ENCODE assay signal across 8 cellular contexts in the genomic region with DNA sequence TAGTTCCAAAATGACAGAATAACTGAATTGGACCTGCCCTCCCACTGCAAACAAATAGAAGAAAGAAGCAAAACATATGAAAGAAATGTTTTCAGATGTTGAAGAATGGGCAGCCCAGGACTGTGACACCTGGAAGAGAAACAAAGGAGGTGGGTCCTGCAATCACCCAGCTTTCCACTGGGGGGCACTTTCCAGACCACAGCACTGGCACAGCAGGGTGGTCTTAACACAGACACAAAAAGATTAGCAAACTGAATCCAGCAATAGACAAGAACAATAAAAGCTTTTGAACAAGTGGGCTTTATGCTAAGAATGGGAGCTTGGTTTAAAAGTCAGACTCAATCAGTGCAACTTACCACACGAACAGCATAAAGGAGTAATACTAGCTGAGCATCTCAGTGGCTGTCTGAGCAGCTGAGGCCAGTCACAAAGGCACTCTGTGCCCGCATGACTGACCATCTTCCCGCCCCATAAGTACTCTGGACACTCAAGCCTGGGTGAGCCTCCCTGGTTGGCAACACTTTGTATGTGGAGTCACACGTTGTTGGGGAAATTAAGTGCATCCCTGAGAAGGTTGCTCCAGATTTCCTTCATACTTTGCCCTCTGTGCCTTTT. TPM values are rescaled to one million over a fixed set of nuclear protein-coding genes. Genes with fewer than 3 reads are reported as not detected.
DNase-seq lines count a peak whose midpoint lies in the region; ATAC-seq and TF ChIP-seq lines count a peak whose summit lies in the region.

No MANE protein-coding gene starts in this region.

- peak; percentile 12 for DNase-seq in activated CD4-positive, alpha-beta T cell treated with anti-CD3 and anti-CD28 coated beads for 48 hours
- DNase-seq in activated CD4-positive, alpha-beta T cell treated with anti-CD3 and anti-CD28 coated beads, Interleukin-2, amount 10 ng/mL, durations not matched to agents 7 days and 5 days = no peak
- DNase-seq in NCI-H1092 treated with DMSO at 0.1 percent for 48 hours (lab: John Stamatoyannopoulos, UW) = peak; percentile 65
- DNase-seq in cardiac fibroblast (ENCODE audit: low read depth in 2 of 2) = peak; percentile 4 to 6
- DNase-seq in retina = peak; percentile 88
- no peak for DNase-seq in A172 (ENCODE audit: low spot score)

- ATAC-seq in GM18511 (IDR thresholded peaks at IDR 0.05; ENCODE audit: unreplicated experiment) (no peak), HG03457 (IDR thresholded peaks at IDR 0.05; ENCODE audit: unreplicated experiment) (no peak)

- no peak overlapping the region for H3K4me3 ChIP-seq in cardiac fibroblast (replicated peaks in 1 of 2; ENCODE audit: low read depth in 2 of 2, low read length in 2 of 2)

- TF ChIP-seq CTCF in cardiac fibroblast (IDR thresholded peaks at IDR 0.05; ENCODE audit: low read depth, low read length) = peak; percentile 60

- no peak overlapping the region for H3K27ac Mint-ChIP-seq in activated CD4-positive, alpha-beta T cell treated with anti-CD3 and anti-CD28 coated beads, Interleukin-2, amount 10 ng/mL, durations not matched to agents 7 days and 5 days

- no peak overlapping the region for H3K4me3 Mint-ChIP-seq in activated CD4-positive, alpha-beta T cell treated with anti-CD3 and anti-CD28 coated beads, Interleukin-2, amount 10 ng/mL, durations not matched to agents 7 days and 5 days

- H3K9me3 Mint-ChIP-seq in activated CD4-positive, alpha-beta T cell treated with anti-CD3 and anti-CD28 coated beads, Interleukin-2, amount 10 ng/mL, durations not matched to agents 7 days and 5 days = no peaks in the 10 kb centered on the region

- CTCF ChIA-PET in activated CD4-positive, alpha-beta T cell treated with anti-CD3 and anti-CD28 coated beads, Interleukin-2, amount 10 ng/mL, durations not matched to agents 7 days and 5 days (lab: Charles Lee) = no interaction called here

- POLR2A ChIA-PET in activated CD4-positive, alpha-beta T cell treated with anti-CD3 and anti-CD28 coated beads, Interleukin-2, amount 10 ng/mL, durations not matched to agents 7 days and 5 days (lab: Charles Lee) = no interaction called here

- peaks cover 19% of the 10 kb centered on the region for H3K27me3 Mint-ChIP-seq in activated CD4-positive, alpha-beta T cell treated with anti-CD3 and anti-CD28 coated beads, Interleukin-2, amount 10 ng/mL, durations not matched to agents 7 days and 5 days

- H3K4me1 Mint-ChIP-seq in activated CD4-positive, alpha-beta T cell treated with anti-CD3 and anti-CD28 coated beads, Interleukin-2, amount 10 ng/mL, durations not matched to agents 7 days and 5 days = no peaks in the 10 kb centered on the region

- no peaks in the 10 kb centered on the region for H3K36me3 Mint-ChIP-seq in activated CD4-positive, alpha-beta T cell treated with anti-CD3 and anti-CD28 coated beads, Interleukin-2, amount 10 ng/mL, durations not matched to agents 7 days and 5 days (ENCODE audit: low read depth)

RNA-seq across cellular contexts. Expression of a gene that starts 27.7 kb away (rescaled TPM):
- 10 to 100 TPM; 30.3 to 32.7 TPM for total RNA-seq in activated CD4-positive, alpha-beta T cell treated with anti-CD3 and anti-CD28 coated beads, Interleukin-2, amount 10 ng/mL, durations not matched to agents 7 days and 5 days
- 113 and 122 TPM in 2 replicates for total RNA-seq in A172 (2014; rRNA removed; shearing (Covaris generic))

RNA-seq across cellular contexts. Expression of a gene that starts 27.8 kb away (rescaled TPM):
- 10 to 100 TPM; 15.4 to 18.3 TPM for total RNA-seq in activated CD4-positive, alpha-beta T cell treated with anti-CD3 and anti-CD28 coated beads, Interleukin-2, amount 10 ng/mL, durations not matched to agents 7 days and 5 days
- total RNA-seq in A172 (2014; rRNA removed; shearing (Covaris generic)) = 28.1 and 31.3 TPM in 2 replicates

RNA-seq across cellular contexts. Expression of a gene that starts 46.8 kb away (rescaled TPM):
- total RNA-seq in activated CD4-positive, alpha-beta T cell treated with anti-CD3 and anti-CD28 coated beads, Interleukin-2, amount 10 ng/mL, durations not matched to agents 7 days and 5 days = 1 to 10 TPM; 1.5 to 1.6 TPM
- 1.5 TPM in 2 replicates for total RNA-seq in A172 (2014; rRNA removed; shearing (Covaris generic))

Comparison
In these comparisons a context has a peak if more than half of its experiments do, and no peak if none do; other contexts are left out.
1. DNase-seq: peak in activated CD4-positive, alpha-beta T cell treated with anti-CD3 and anti-CD28 coated beads for 48 hours (single experiment), NCI-H1092 treated with DMSO at 0.1 percent for 48 hours (single experiment), cardiac fibroblast (2 of 2) and retina (single experiment); none in activated CD4-positive, alpha-beta T cell treated with anti-CD3 and anti-CD28 coated beads, Interleukin-2, amount 10 ng/mL, durations not matched to agents 7 days and 5 days (single experiment) and A172 (single experiment).